8 cellular contexts compared by ENCODE assay signal in genomic region chr6:42901538-42901957, GRCh38. TPM values are rescaled to one million over a fixed set of nuclear protein-coding genes. Genes with fewer than 3 reads are reported as not detected.
A peak's percentile ranks its signal among the peaks of the same experiment; 100 is the strongest.
DNase-seq lines count a peak whose midpoint lies in the region; ATAC-seq, FAIRE-seq and TF ChIP-seq lines count a peak whose summit lies in the region.

No MANE protein-coding gene starts in this region.

- H2AFZ ChIP-seq in IMR-90 (replicated peaks; ENCODE audit: low read length, poor library complexity), result peak overlapping the region; percentile 1
- peak overlapping the region; percentile 61 for H2AFZ ChIP-seq in endothelial cell of umbilical vein (ENCODE audit: low read depth, low read length)

- intact Hi-C loops in IMR-90 (cut with micrococcal nuclease), result loop anchor here (1.0 to 10.0 kb wide), 6 partner anchors 76 to 433 kb away; partner anchors contain the start of genes KLHDC3 and PEX6
- intact Hi-C loops in endothelial cell of umbilical vein (cut with micrococcal nuclease), result loop anchor here (1.0 to 10.0 kb wide), 6 partner anchors 59 to 603 kb away; partner anchors contain the start of genes GNMT and PPP2R5D

- CTCF ChIA-PET in IMR-90 (lab: Yijun Ruan, JAX), result interaction anchor here (0.6 kb wide), 2 partner anchors 100 to 127 kb away, joined by 3 read pairs; no protein-coding TSS in a partner anchor
- CTCF ChIA-PET in activated CD8-positive, alpha-beta memory T cell treated with anti-CD3 and anti-CD28 coated beads, Interleukin-2, amount 10 ng/mL, durations not matched to agents 7 days and 5 days (lab: Charles Lee), result interaction anchor here (0.6 to 4.7 kb wide), 21 partner anchors 10 to 449 kb away, joined by 3 to 63 read pairs (median 4); partner anchors contain the start of genes CNPY3, CUL7, KLC4 and MRPL2
- CTCF ChIA-PET in endothelial cell of umbilical vein (lab: Charles Lee), result interaction anchor here (0.6 to 3.6 kb wide), 7 partner anchors 9 to 242 kb away, joined by 3 to 28 read pairs (median 8); partner anchors contain the start of genes CNPY3, KLHDC3 and MEA1

- TF ChIP-seq POLR2A in IMR-90 (IDR thresholded peaks at IDR 0.05; ENCODE audit: low read depth, low read length), result no peak
- no peak for TF ChIP-seq POLR2A in endothelial cell of umbilical vein (IDR thresholded peaks at IDR 0.05; ENCODE audit: low read depth, low read length)

- 0% methylated on average over 1 of the region's 11 CpGs; no CpG with 5 or more reads in 1 of the 2 experiments for WGBS in IMR-90 (ENCODE audit: extremely low coverage in 2 of 2, insufficient read length in 1 of 2), 2 experiments

- H3K9me3 ChIP-seq in IMR-90 (ENCODE audit: control insufficient read depth, insufficient read depth, low read length), result no peaks in the 10 kb centered on the region
- H3K9me3 ChIP-seq in endothelial cell of umbilical vein (replicated peaks; ENCODE audit: control insufficient read depth, insufficient read depth, low read length), result no peaks in the 10 kb centered on the region

- H2BK15ac ChIP-seq in IMR-90 (ENCODE audit: low read depth, low read length), result no peak overlapping the region

- H3K4me1 Mint-ChIP-seq in activated CD8-positive, alpha-beta memory T cell treated with anti-CD3 and anti-CD28 coated beads, Interleukin-2, amount 10 ng/mL, durations not matched to agents 7 days and 5 days, result peaks cover 15% of the 10 kb centered on the region

- no peak overlapping the region for H3K56ac ChIP-seq in IMR-90 (ENCODE audit: extremely low read depth, insufficient read depth, low read length)

- no peak overlapping the region for H2BK5ac ChIP-seq in IMR-90 (ENCODE audit: low read depth, low read length, poor library complexity, severe bottlenecking)

- FAIRE-seq in endothelial cell of umbilical vein (lab: Jason Lieb, UNC), result peak; percentile 88

- no peak overlapping the region; a peak in 1 of 4 replicates for H4K8ac ChIP-seq in IMR-90 (ENCODE audit: low read depth in 2 of 2, low read length in 2 of 2)

- H2BK120ac ChIP-seq in IMR-90 (ENCODE audit: low read depth, low read length), result no peak overlapping the region

- no peaks in the 10 kb centered on the region for H3K9me3 Mint-ChIP-seq in activated CD8-positive, alpha-beta memory T cell treated with anti-CD3 and anti-CD28 coated beads, Interleukin-2, amount 10 ng/mL, durations not matched to agents 7 days and 5 days (ENCODE audit: low read depth)

- no peak overlapping the region for H3K23ac ChIP-seq in IMR-90 (ENCODE audit: low read depth, low read length)

- H3K9me1 ChIP-seq in IMR-90 (ENCODE audit: insufficient read depth, low read length) (no peaks in the 10 kb centered on the region), endothelial cell of umbilical vein (replicated peaks; ENCODE audit: control insufficient read depth, extremely low read depth, insufficient read depth, low read length) (no peaks in the 10 kb centered on the region)

- POLR2A ChIA-PET in IMR-90 (lab: Charles Lee; ENCODE audit: unreplicated experiment), result no interaction called here
- POLR2A ChIA-PET in endothelial cell of umbilical vein (lab: Charles Lee), result no interaction called here

- H3K27me3 ChIP-seq in IMR-90 (ENCODE audit: control insufficient read depth, insufficient read depth, low read length), result no peaks in the 10 kb centered on the region
- no peaks in the 10 kb centered on the region for H3K27me3 ChIP-seq in endothelial cell of umbilical vein (ENCODE audit: control insufficient read depth in 2 of 2, insufficient read depth in 2 of 2, low read length in 2 of 2)

- H3K4me3 ChIP-seq in IMR-90 (ENCODE audit: insufficient read depth, low read depth, low read length) (no peak overlapping the region), endothelial cell of umbilical vein (replicated peaks in 1 of 3; ENCODE audit: insufficient read depth in 1 of 3, low read depth in 1 of 3, low read length in 3 of 3) (no peak overlapping the region)

- no peak overlapping the region for H3K4ac ChIP-seq in IMR-90 (ENCODE audit: low read depth, low read length)

- H3K14ac ChIP-seq in IMR-90 (replicated peaks; ENCODE audit: low read depth, low read length), result no peak overlapping the region

- H2BK20ac ChIP-seq in IMR-90 (ENCODE audit: low read depth, low read length), result no peak overlapping the region

- H3K27ac Mint-ChIP-seq in activated CD8-positive, alpha-beta memory T cell treated with anti-CD3 and anti-CD28 coated beads, Interleukin-2, amount 10 ng/mL, durations not matched to agents 7 days and 5 days, result no peak overlapping the region

- no peaks in the 10 kb centered on the region for H3K79me2 ChIP-seq in endothelial cell of umbilical vein (ENCODE audit: control insufficient read depth, insufficient read depth, low read length)

- H4K5ac ChIP-seq in IMR-90 (ENCODE audit: low read depth, low read length), result no peak overlapping the region

- no peaks in the 10 kb centered on the region for H3K36me3 Mint-ChIP-seq in activated CD8-positive, alpha-beta memory T cell treated with anti-CD3 and anti-CD28 coated beads, Interleukin-2, amount 10 ng/mL, durations not matched to agents 7 days and 5 days

- H3K18ac ChIP-seq in IMR-90 (ENCODE audit: low read depth, low read length), result no peak overlapping the region

- DNase-seq in activated gamma-delta T cell treated with Interleukin-2 at 50 U/mL for 16 hours, result peak; percentile 71
- DNase-seq in activated gamma-delta T cell (lab: John Stamatoyannopoulos, UW), result no peak
- DNase-seq in IMR-90, result peak; percentile 80
- peak; percentile 67 for DNase-seq in NOMO-1 treated with DMSO at 0.1 percent for 48 hours (lab: John Stamatoyannopoulos, UW; ENCODE audit: unreplicated experiment)
- peak; percentile 81 for DNase-seq in activated CD8-positive, alpha-beta memory T cell treated with anti-CD3 and anti-CD28 coated beads, Interleukin-2, amount 10 ng/mL, durations not matched to agents 7 days and 5 days
- DNase-seq in endothelial cell of umbilical vein (ENCODE audit: low read depth, low spot score), result peak; percentile 85
- peak; percentile 87 for DNase-seq in mucosa of gallbladder (ENCODE audit: low spot score)
- DNase-seq in stimulated activated CD8-positive, alpha-beta memory T cell treated with anti-CD3 and anti-CD28 coated beads, Interleukin-7, amount 100 ng/mL, for 24 hours (ENCODE audit: low read depth), result peak; percentile 40

- H3K27ac ChIP-seq in IMR-90 (ENCODE audit: insufficient read depth, low read length), result no peak overlapping the region
- H3K27ac ChIP-seq in endothelial cell of umbilical vein (ENCODE audit: insufficient read depth, low read depth, low read length), result no peak overlapping the region

- no peak overlapping the region for H4K91ac ChIP-seq in IMR-90 (ENCODE audit: insufficient read depth, low read depth, low read length)

- H3K4me2 ChIP-seq in IMR-90 (ENCODE audit: low read depth, low read length), result 0 out of 2 replicates have a peak overlapping the region, but pooled peaks have one; percentile 60
- H3K4me2 ChIP-seq in endothelial cell of umbilical vein (ENCODE audit: insufficient read depth, low read length), result peak overlapping the region; percentile 42

- no peak overlapping the region for H3K4me3 Mint-ChIP-seq in activated CD8-positive, alpha-beta memory T cell treated with anti-CD3 and anti-CD28 coated beads, Interleukin-2, amount 10 ng/mL, durations not matched to agents 7 days and 5 days

- peak; percentile 99 for ATAC-seq in IMR-90 (ENCODE audit: low read depth)
- ATAC-seq in activated CD8-positive, alpha-beta memory T cell treated with anti-CD3 and anti-CD28 coated beads, Interleukin-2, amount 10 ng/mL, durations not matched to agents 7 days and 5 days, result peak; percentile 99

- dilution Hi-C loops in IMR-90 (cut with HindIII; ENCODE audit: low sequenced_read_pairs, unreplicated experiment) (no loop called here), endothelial cell of umbilical vein (cut with MboI; ENCODE audit: extremely low pct_ligation_motif_present, low sequenced_read_pairs) (no loop called here)

- in situ Hi-C loops in IMR-90 (cut with MboI; ENCODE audit: low sequenced_read_pairs), result loop anchor here (10.0 kb wide), 1 partner anchor 243 kb away; no protein-coding TSS in a partner anchor

- H2AK9ac ChIP-seq in IMR-90 (replicated peaks; ENCODE audit: low read depth, low read length, poor library complexity), result no peak overlapping the region

- H3K4me1 ChIP-seq in IMR-90 (ENCODE audit: control insufficient read depth, insufficient read depth, low read length) (peaks cover 3% of the 10 kb centered on the region; the same call in 1 of the 2 replicates), endothelial cell of umbilical vein (ENCODE audit: control insufficient read depth, extremely low read depth, insufficient read depth, low read length) (peaks cover 7% of the 10 kb centered on the region)

- H3K79me1 ChIP-seq in IMR-90 (ENCODE audit: low read depth in 1 of 2, low read length in 2 of 2), result no peaks in the 10 kb centered on the region

- peak; percentile 94 for TF ChIP-seq RAD21 in IMR-90 (IDR thresholded peaks at IDR 0.05; ENCODE audit: low read length)

- H2AK5ac ChIP-seq in IMR-90 (ENCODE audit: low read depth, low read length), result no peak overlapping the region

- H3K9ac ChIP-seq in IMR-90 (ENCODE audit: low read depth, low read length), result no peak overlapping the region
- H3K9ac ChIP-seq in endothelial cell of umbilical vein (replicated peaks; ENCODE audit: extremely low read depth, insufficient read depth, low read length), result no peak overlapping the region

- no peaks in the 10 kb centered on the region for H4K20me1 ChIP-seq in IMR-90 (ENCODE audit: insufficient read depth, low read length)
- no peaks in the 10 kb centered on the region for H4K20me1 ChIP-seq in endothelial cell of umbilical vein (replicated peaks; ENCODE audit: control insufficient read depth, extremely low read depth, insufficient read depth, low read length)

- BruUV-seq in IMR-90 (replicated peaks; lab: Mats Ljungman, UMichigan), result no TSS peak
- no TSS peak for BruUV-seq in endothelial cell of umbilical vein (replicated peaks; lab: Mats Ljungman, UMichigan)

- no peaks in the 10 kb centered on the region for H3K27me3 Mint-ChIP-seq in activated CD8-positive, alpha-beta memory T cell treated with anti-CD3 and anti-CD28 coated beads, Interleukin-2, amount 10 ng/mL, durations not matched to agents 7 days and 5 days

- H3K36me3 ChIP-seq in IMR-90 (ENCODE audit: control insufficient read depth, insufficient read depth, low read length), result no peaks in the 10 kb centered on the region
- H3K36me3 ChIP-seq in endothelial cell of umbilical vein (ENCODE audit: control insufficient read depth in 2 of 2, extremely low read depth in 1 of 2, insufficient read depth in 2 of 2, low read length in 2 of 2), result no peaks in the 10 kb centered on the region

- TF ChIP-seq CTCF in IMR-90 (conservative IDR thresholded peaks at IDR 0.05; ENCODE audit: low read depth, low read length) (peak; percentile 84), endothelial cell of umbilical vein (IDR thresholded peaks at IDR 0.05; ENCODE audit: extremely low read depth in 1 of 2, insufficient read depth in 1 of 2, low read depth in 1 of 2, low read length in 2 of 2) (peak; percentile 64 to 79)

RNA-seq across cellular contexts. Expression of gene PTCRA, which starts 14.3 kb away (rescaled TPM):
- total RNA-seq in IMR-90 (2012; rRNA removed) (not detected in 2 replicates), endothelial cell of umbilical vein (not detected in 2 replicates), mucosa of gallbladder (0.37 TPM)
- polyA plus RNA-seq in IMR-90 (2012; rRNA removed) (not detected in 2 replicates), endothelial cell of umbilical vein (0.13 TPM in 1 of 2 replicates, not detected in the other)
- polyA plus RNA-seq in IMR-90 (2012; cell fraction: cytosol; rRNA removed), result not detected in 2 replicates
- polyA plus RNA-seq in IMR-90 (2012; cell fraction: nucleus; rRNA removed; ENCODE audit: low replicate concordance), result not detected in 2 replicates
- not detected for total RNA-seq in activated CD8-positive, alpha-beta memory T cell treated with anti-CD3 and anti-CD28 coated beads, Interleukin-2, amount 10 ng/mL, durations not matched to agents 7 days and 5 days
- polyA plus RNA-seq in endothelial cell of umbilical vein (2011; cell fraction: cytosol; rRNA removed), result not detected in 2 replicates
- not detected in 2 replicates for polyA plus RNA-seq in endothelial cell of umbilical vein (2011; cell fraction: nucleus; rRNA removed)
- polyA plus RNA-seq in endothelial cell of umbilical vein (2012), result not detected in 2 replicates
- polyA minus RNA-seq in endothelial cell of umbilical vein, result 0.29 TPM in 1 of 2 replicates, not detected in the other
- polyA minus RNA-seq in endothelial cell of umbilical vein (2011; cell fraction: cytosol; rRNA and poly(A)+ RNA removed), result not detected
- not detected in 2 replicates for polyA minus RNA-seq in endothelial cell of umbilical vein (2011; cell fraction: nucleus; rRNA and poly(A)+ RNA removed)

RNA-seq across cellular contexts. Expression of gene RPL7L1, which starts 22.1 kb away (rescaled TPM):
- total RNA-seq in IMR-90 (2012; rRNA removed) (112 and 125 TPM in 2 replicates), endothelial cell of umbilical vein (94.4 and 103 TPM in 2 replicates), mucosa of gallbladder (61.1 TPM)
- polyA plus RNA-seq in IMR-90 (2012; rRNA removed) (31.3 and 43.0 TPM in 2 replicates), endothelial cell of umbilical vein (31.1 and 36.9 TPM in 2 replicates)
- polyA plus RNA-seq in IMR-90 (2012; cell fraction: cytosol; rRNA removed), result 10.1 and 18.2 TPM in 2 replicates
- 3.2 and 12.8 TPM in 2 replicates for polyA plus RNA-seq in IMR-90 (2012; cell fraction: nucleus; rRNA removed; ENCODE audit: low replicate concordance)
- total RNA-seq in activated CD8-positive, alpha-beta memory T cell treated with anti-CD3 and anti-CD28 coated beads, Interleukin-2, amount 10 ng/mL, durations not matched to agents 7 days and 5 days, result 100 to 1,000 TPM in 1 of 2 experiments, 10 to 100 TPM in 1; 73.5 to 105 TPM
- 45.1 and 46.4 TPM in 2 replicates for polyA plus RNA-seq in endothelial cell of umbilical vein (2011; cell fraction: cytosol; rRNA removed)
- 22.7 and 29.3 TPM in 2 replicates for polyA plus RNA-seq in endothelial cell of umbilical vein (2011; cell fraction: nucleus; rRNA removed)
- 76.1 and 116 TPM in 2 replicates for polyA plus RNA-seq in endothelial cell of umbilical vein (2012)
- 48.1 and 48.9 TPM in 2 replicates for polyA minus RNA-seq in endothelial cell of umbilical vein
- 47.2 TPM for polyA minus RNA-seq in endothelial cell of umbilical vein (2011; cell fraction: cytosol; rRNA and poly(A)+ RNA removed)
- 33.2 and 38.6 TPM in 2 replicates for polyA minus RNA-seq in endothelial cell of umbilical vein (2011; cell fraction: nucleus; rRNA and poly(A)+ RNA removed)

RNA-seq across cellular contexts. Expression of gene CNPY3, which starts 27.7 kb away (rescaled TPM):
- total RNA-seq in IMR-90 (2012; rRNA removed), result 13.3 and 15.3 TPM in 2 replicates
- 39.2 and 39.8 TPM in 2 replicates for polyA plus RNA-seq in IMR-90 (2012; rRNA removed)
- polyA plus RNA-seq in IMR-90 (2012; cell fraction: cytosol; rRNA removed), result 28.5 and 36.8 TPM in 2 replicates
- polyA plus RNA-seq in IMR-90 (2012; cell fraction: nucleus; rRNA removed; ENCODE audit: low replicate concordance), result 17.9 and 22.1 TPM in 2 replicates
- 10 to 100 TPM; 44.1 to 56.4 TPM for total RNA-seq in activated CD8-positive, alpha-beta memory T cell treated with anti-CD3 and anti-CD28 coated beads, Interleukin-2, amount 10 ng/mL, durations not matched to agents 7 days and 5 days
- total RNA-seq in endothelial cell of umbilical vein, result 43.3 and 53.1 TPM in 2 replicates
- polyA plus RNA-seq in endothelial cell of umbilical vein, result 40.8 and 46.4 TPM in 2 replicates
- polyA plus RNA-seq in endothelial cell of umbilical vein (2011; cell fraction: cytosol; rRNA removed), result 49.1 and 51.6 TPM in 2 replicates
- polyA plus RNA-seq in endothelial cell of umbilical vein (2011; cell fraction: nucleus; rRNA removed), result 31.4 and 34.4 TPM in 2 replicates
- polyA plus RNA-seq in endothelial cell of umbilical vein (2012), result 27.0 and 33.6 TPM in 2 replicates
- 28.2 and 31.4 TPM in 2 replicates for polyA minus RNA-seq in endothelial cell of umbilical vein
- polyA minus RNA-seq in endothelial cell of umbilical vein (2011; cell fraction: cytosol; rRNA and poly(A)+ RNA removed), result 21.9 TPM
- polyA minus RNA-seq in endothelial cell of umbilical vein (2011; cell fraction: nucleus; rRNA and poly(A)+ RNA removed), result 7.0 and 9.2 TPM in 2 replicates
- 88.9 TPM for total RNA-seq in mucosa of gallbladder

RNA-seq across cellular contexts. Expression of gene GNMT, which starts 59.0 kb away (rescaled TPM):
- total RNA-seq in IMR-90 (2012; rRNA removed), result not detected in 2 replicates
- 0.36 TPM in 1 of 2 replicates, not detected in the other for polyA plus RNA-seq in IMR-90 (2012; rRNA removed)
- 0.09 TPM in 1 of 2 replicates, not detected in the other for polyA plus RNA-seq in IMR-90 (2012; cell fraction: cytosol; rRNA removed)
- 0.96 and 1.1 TPM in 2 replicates for polyA plus RNA-seq in IMR-90 (2012; cell fraction: nucleus; rRNA removed; ENCODE audit: low replicate concordance)
- under 1 TPM; 0.26 to 0.70 TPM for total RNA-seq in activated CD8-positive, alpha-beta memory T cell treated with anti-CD3 and anti-CD28 coated beads, Interleukin-2, amount 10 ng/mL, durations not matched to agents 7 days and 5 days
- total RNA-seq in endothelial cell of umbilical vein, result 0.42 and 1.2 TPM in 2 replicates
- 0.41 and 0.70 TPM in 2 replicates for polyA plus RNA-seq in endothelial cell of umbilical vein
- 0.20 and 0.22 TPM in 2 replicates for polyA plus RNA-seq in endothelial cell of umbilical vein (2011; cell fraction: cytosol; rRNA removed)
- 2.1 and 2.3 TPM in 2 replicates for polyA plus RNA-seq in endothelial cell of umbilical vein (2011; cell fraction: nucleus; rRNA removed)
- 0.21 and 0.33 TPM in 2 replicates for polyA plus RNA-seq in endothelial cell of umbilical vein (2012)
- polyA minus RNA-seq in endothelial cell of umbilical vein, result 0.53 and 1.4 TPM in 2 replicates
- polyA minus RNA-seq in endothelial cell of umbilical vein (2011; cell fraction: cytosol; rRNA and poly(A)+ RNA removed), result not detected
- polyA minus RNA-seq in endothelial cell of umbilical vein (2011; cell fraction: nucleus; rRNA and poly(A)+ RNA removed), result 0.58 and 0.82 TPM in 2 replicates
- 0.52 TPM for total RNA-seq in mucosa of gallbladder
